Comparison of ENCODE assay signal across 19 cellular contexts in the genomic region with DNA sequence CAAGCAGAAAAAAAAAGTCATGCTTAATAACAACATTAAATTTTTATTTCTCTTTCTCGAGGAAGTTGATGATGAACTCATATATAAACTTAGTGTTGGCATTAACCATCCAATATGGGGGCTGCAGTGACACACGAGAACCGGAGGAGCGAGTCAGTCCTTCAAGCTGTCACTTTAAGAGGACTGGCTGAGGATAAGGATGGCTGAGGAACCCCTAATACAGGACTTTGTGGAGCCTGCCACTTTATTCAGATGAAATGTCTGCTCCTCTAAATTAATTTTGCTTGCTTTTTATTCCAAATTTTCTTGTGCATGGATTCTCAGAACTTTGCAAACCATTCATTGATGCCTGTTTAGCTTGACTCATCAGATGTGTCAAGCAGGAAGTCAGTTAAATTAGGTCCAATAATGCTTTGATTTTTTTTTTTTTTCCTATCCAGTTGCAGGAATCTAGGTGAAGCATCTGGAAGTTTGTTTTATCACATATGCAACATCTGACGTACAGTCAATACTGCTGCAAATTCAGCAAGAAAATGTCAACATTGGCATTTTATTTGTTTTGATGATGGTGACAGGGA.
DNase-seq lines count a peak whose midpoint lies in the region; ATAC-seq and TF ChIP-seq lines count a peak whose summit lies in the region.
"Had no signal": no experiment of that assay in that cellular context is flagged by ENCODE, and none has a peak within 500 bp of the region (broad histone marks: within the 10 kb centered on the region; RNA-seq: fewer than 3 reads in every experiment).

No MANE protein-coding gene starts in this region.

- H2BK5ac ChIP-seq in mesenchymal stem cell (ENCODE audit: low read depth, low read length, poor library complexity, severe bottlenecking), result no peak overlapping the region

- no peaks in the 10 kb centered on the region for H3K9me2 ChIP-seq in SK-N-SH

- H3K79me1 ChIP-seq in mesenchymal stem cell (replicated peaks; ENCODE audit: low read length, poor library complexity, severe bottlenecking), result no peaks in the 10 kb centered on the region

- H3K27me3 ChIP-seq in SK-N-SH (ENCODE audit: insufficient read depth) (no peaks in the 10 kb centered on the region; the same call in 1 of the 2 replicates), SJSA1 (replicated peaks) (no peaks in the 10 kb centered on the region), mesenchymal stem cell (ENCODE audit: control insufficient read depth in 1 of 2, insufficient read depth in 1 of 2, low read length in 2 of 2) (no peaks in the 10 kb centered on the region)

- H3K18ac ChIP-seq in mesenchymal stem cell (ENCODE audit: low read depth in 1 of 2, low read length in 2 of 2), result no peak overlapping the region

- no peak overlapping the region for H2BK12ac ChIP-seq in mesenchymal stem cell (ENCODE audit: low read length in 2 of 2)

- no peak for TF ChIP-seq CTCF in SK-N-SH (IDR thresholded peaks at IDR 0.05)

- H3K36me3 ChIP-seq in SK-N-SH (replicated peaks in 1 of 2; ENCODE audit: control insufficient read depth in 1 of 2, insufficient read depth in 2 of 2, low read length in 1 of 2) (no peaks in the 10 kb centered on the region), SJSA1 (no peaks in the 10 kb centered on the region), mesenchymal stem cell (ENCODE audit: control insufficient read depth in 1 of 2, insufficient read depth in 2 of 2, low read depth in 1 of 2, low read length in 2 of 2) (peaks cover 0 to 7% of the 10 kb centered on the region in 2 experiments)

- H3K4me3 ChIP-seq in SK-N-SH (ENCODE audit: low read depth in 2 of 2, low read length in 1 of 2) (no peak overlapping the region), SJSA1 (no peak overlapping the region), mesenchymal stem cell (ENCODE audit: insufficient read depth in 1 of 2, low read depth in 1 of 2, low read length in 2 of 2) (peak overlapping the region in 1 of 2 experiments; percentile 43)

- H3K27me3 Mint-ChIP-seq in stimulated activated naive B cell treated with anti-CD40 and anti-IgM and Interleukin-4, amounts not matched to agents 10 μg/mL and 1 μg/mL and 100 μg/mL, for 72 hours, result peaks cover 40 to 42% of the 10 kb centered on the region in 2 donors

- H3K4me3 Mint-ChIP-seq in stimulated activated naive B cell treated with anti-CD40 and anti-IgM and Interleukin-4, amounts not matched to agents 10 μg/mL and 1 μg/mL and 100 μg/mL, for 72 hours, result no peak overlapping the region

- no peak overlapping the region for H2BK120ac ChIP-seq in mesenchymal stem cell (ENCODE audit: low read depth, low read length)

- H3K79me2 ChIP-seq in SK-N-SH (ENCODE audit: insufficient read depth), result no peaks in the 10 kb centered on the region

- POLR2A ChIA-PET in SK-N-SH (lab: Yijun Ruan, JAX), result no interaction called here

- H3K4ac ChIP-seq in mesenchymal stem cell (ENCODE audit: low read depth in 1 of 2, low read length in 2 of 2), result no peak overlapping the region

- H3K36me3 Mint-ChIP-seq in stimulated activated naive B cell treated with anti-CD40 and anti-IgM and Interleukin-4, amounts not matched to agents 10 μg/mL and 1 μg/mL and 100 μg/mL, for 72 hours, result no peaks in the 10 kb centered on the region

- DNase-seq in SK-N-SH (no peak), SJSA1 (ENCODE audit: low read depth in 1 of 2, low spot score in 2 of 2) (peak in 1 of 2 experiments; percentile 31), mesenchymal stem cell (peak; percentile 14), NK-92 (lab: John Stamatoyannopoulos, UW; ENCODE audit: unreplicated experiment) (no peak), left cardiac atrium (no peak)
- no peak for DNase-seq in stimulated activated naive B cell treated with anti-CD40 and anti-IgM and Interleukin-4, amounts not matched to agents 10 μg/mL and 1 μg/mL and 100 μg/mL, for 72 hours
- DNase-seq: AML-193, DMS79 treated with DMSO at 0.1 percent for 48 hours, KG1, NCI-H1092 treated with DMSO at 0.1 percent for 48 hours, NCI-H1694 treated with DMSO at 0.1 percent for 48 hours, NCI-H345, NCI-H69, Right ventricle myocardium superior had no signal

- ATAC-seq in SK-N-SH treated with all-trans-retinoic acid at 6 μM for 48 hours (no peak), HG02852 (IDR thresholded peaks at IDR 0.05; ENCODE audit: unreplicated experiment) (no peak), left cardiac atrium (no peak)
- ATAC-seq in stimulated activated naive B cell treated with anti-CD40 and anti-IgM and Interleukin-4, amounts not matched to agents 10 μg/mL and 1 μg/mL and 100 μg/mL, for 72 hours (replicated peaks), result no peak
- ATAC-seq: HCT116, Panc1 had no signal

- H2AK5ac ChIP-seq in mesenchymal stem cell (ENCODE audit: low read length, severe bottlenecking), result no peak overlapping the region

- H3K27ac ChIP-seq in SK-N-SH (ENCODE audit: low read depth in 2 of 2, low read length in 1 of 2) (peak overlapping the region in 1 of 2 experiments; percentile 46; a peak in 1 of 4 replicates), SJSA1 (peak overlapping the region; percentile 80), mesenchymal stem cell (ENCODE audit: low read length, poor library complexity, severe bottlenecking) (no peak overlapping the region)
- H3K27ac ChIP-seq: 22Rv1 had no signal

- CTCF ChIA-PET in SK-N-SH (lab: Yijun Ruan, JAX), result no interaction called here

- no peak overlapping the region for H4K91ac ChIP-seq in mesenchymal stem cell (ENCODE audit: low read length)

- H4K8ac ChIP-seq in mesenchymal stem cell (ENCODE audit: low read length), result no peak overlapping the region

- H3K9me3 ChIP-seq in SK-N-SH (no peaks in the 10 kb centered on the region), SJSA1 (replicated peaks) (no peaks in the 10 kb centered on the region), mesenchymal stem cell (ENCODE audit: control insufficient read depth, low read length) (peaks cover 3% of the 10 kb centered on the region)

- intact Hi-C loops in left cardiac atrium (cut with DNase I), result no loop called here

- 69% methylated on average over 5 of the region's 5 CpGs for WGBS in SK-N-SH (ENCODE audit: low lambda C conversion rate)
- 95% methylated on average over 5 of the region's 5 CpGs for WGBS in mesenchymal stem cell

- no peaks in the 10 kb centered on the region for H4K20me1 ChIP-seq in SK-N-SH (ENCODE audit: insufficient read depth)

- no peak overlapping the region for H3K9ac ChIP-seq in SK-N-SH
- H3K9ac ChIP-seq in mesenchymal stem cell (ENCODE audit: low read length), result peak overlapping the region; percentile 71

- no peak for TF ChIP-seq EP300 in SK-N-SH (IDR thresholded peaks at IDR 0.05; ENCODE audit: borderline replicate concordance in 1 of 2, low read depth in 1 of 2, low read length in 1 of 2)

- H3K4me2 ChIP-seq in SK-N-SH (0 out of 2 replicates have a peak overlapping the region, but pooled peaks have one; percentile 26), mesenchymal stem cell (ENCODE audit: low read length, poor library complexity, severe bottlenecking) (no peak overlapping the region)

- TF ChIP-seq RAD21 in SK-N-SH (IDR thresholded peaks at IDR 0.05; ENCODE audit: low read length), result no peak

- no peak overlapping the region for H3K23ac ChIP-seq in mesenchymal stem cell (ENCODE audit: low read length in 2 of 2)

- peaks cover 14 to 15% of the 10 kb centered on the region in 2 donors for H3K4me1 Mint-ChIP-seq in stimulated activated naive B cell treated with anti-CD40 and anti-IgM and Interleukin-4, amounts not matched to agents 10 μg/mL and 1 μg/mL and 100 μg/mL, for 72 hours

- H2BK15ac ChIP-seq in mesenchymal stem cell (ENCODE audit: low read depth, poor library complexity, severe bottlenecking), result no peak overlapping the region

- H3K14ac ChIP-seq in mesenchymal stem cell (ENCODE audit: low read length in 2 of 2), result no peak overlapping the region

- peaks cover 8 to 11% of the 10 kb centered on the region in 2 experiments; a peak in 3 of 4 replicates for H3K4me1 ChIP-seq in SK-N-SH (ENCODE audit: control insufficient read depth in 1 of 2, insufficient read depth in 2 of 2, low read depth in 1 of 2, low read length in 1 of 2)
- peaks cover 31% of the 10 kb centered on the region for H3K4me1 ChIP-seq in SJSA1 (replicated peaks)
- H3K4me1 ChIP-seq in mesenchymal stem cell (ENCODE audit: control insufficient read depth, insufficient read depth, low read depth, low read length), result peaks cover 16% of the 10 kb centered on the region

- peaks cover 18% of the 10 kb centered on the region for H3F3A ChIP-seq in SK-N-SH (replicated peaks; ENCODE audit: insufficient read depth)

- no peaks in the 10 kb centered on the region for H3K9me3 Mint-ChIP-seq in stimulated activated naive B cell treated with anti-CD40 and anti-IgM and Interleukin-4, amounts not matched to agents 10 μg/mL and 1 μg/mL and 100 μg/mL, for 72 hours

- H2AFZ ChIP-seq in SK-N-SH (ENCODE audit: low read depth) (no peak overlapping the region), mesenchymal stem cell (ENCODE audit: low read depth, low read length) (no peak overlapping the region)

- no peak overlapping the region for H3K27ac Mint-ChIP-seq in stimulated activated naive B cell treated with anti-CD40 and anti-IgM and Interleukin-4, amounts not matched to agents 10 μg/mL and 1 μg/mL and 100 μg/mL, for 72 hours

TF ChIP-seq in SK-N-SH, 30 proteins besides CTCF, POLR2A, EP300 and RAD21 (continues in another document):
- TF ChIP-seq MXI1 (IDR thresholded peaks at IDR 0.05; ENCODE audit: low read depth, low read length) (no peak), MEF2A (IDR thresholded peaks at IDR 0.05; ENCODE audit: borderline replicate concordance, low read depth) (no peak)

TF ChIP-seq in SK-N-SH treated with all-trans-retinoic acid at 6 μM for 48 hours, 23 proteins besides CTCF, POLR2A, EP300 and RAD21 (continues in another document):
- no peak for TF ChIP-seq TOX (CRISPR knock-in tag; IDR thresholded peaks at IDR 0.05; ENCODE audit: borderline replicate concordance)
- TF ChIP-seq CSDC2 (CRISPR knock-in tag; IDR thresholded peaks at IDR 0.05), result no peak
- no peak for TF ChIP-seq ZC3H10 (CRISPR knock-in tag; IDR thresholded peaks at IDR 0.05)
- TF ChIP-seq, protein P1, sequence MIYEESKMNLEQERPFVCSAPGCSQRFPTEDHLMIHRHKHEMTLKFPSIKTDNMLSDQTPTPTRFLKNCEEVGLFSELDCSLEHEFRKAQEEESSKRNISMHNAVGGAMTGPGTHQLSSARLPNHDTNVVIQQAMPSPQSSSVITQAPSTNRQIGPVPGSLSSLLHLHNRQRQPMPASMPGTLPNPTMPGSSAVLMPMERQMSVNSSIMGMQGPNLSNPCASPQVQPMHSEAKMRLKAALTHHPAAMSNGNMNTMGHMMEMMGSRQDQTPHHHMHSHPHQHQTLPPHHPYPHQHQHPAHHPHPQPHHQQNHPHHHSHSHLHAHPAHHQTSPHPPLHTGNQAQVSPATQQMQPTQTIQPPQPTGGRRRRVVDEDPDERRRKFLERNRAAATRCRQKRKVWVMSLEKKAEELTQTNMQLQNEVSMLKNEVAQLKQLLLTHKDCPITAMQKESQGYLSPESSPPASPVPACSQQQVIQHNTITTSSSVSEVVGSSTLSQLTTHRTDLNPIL (CRISPR knock-in tag; IDR thresholded peaks at IDR 0.05; ENCODE audit: low read depth), result no peak
- no peak for TF ChIP-seq BACH2 (CRISPR knock-in tag; IDR thresholded peaks at IDR 0.05; ENCODE audit: borderline replicate concordance)
